In the genomic region with DNA sequence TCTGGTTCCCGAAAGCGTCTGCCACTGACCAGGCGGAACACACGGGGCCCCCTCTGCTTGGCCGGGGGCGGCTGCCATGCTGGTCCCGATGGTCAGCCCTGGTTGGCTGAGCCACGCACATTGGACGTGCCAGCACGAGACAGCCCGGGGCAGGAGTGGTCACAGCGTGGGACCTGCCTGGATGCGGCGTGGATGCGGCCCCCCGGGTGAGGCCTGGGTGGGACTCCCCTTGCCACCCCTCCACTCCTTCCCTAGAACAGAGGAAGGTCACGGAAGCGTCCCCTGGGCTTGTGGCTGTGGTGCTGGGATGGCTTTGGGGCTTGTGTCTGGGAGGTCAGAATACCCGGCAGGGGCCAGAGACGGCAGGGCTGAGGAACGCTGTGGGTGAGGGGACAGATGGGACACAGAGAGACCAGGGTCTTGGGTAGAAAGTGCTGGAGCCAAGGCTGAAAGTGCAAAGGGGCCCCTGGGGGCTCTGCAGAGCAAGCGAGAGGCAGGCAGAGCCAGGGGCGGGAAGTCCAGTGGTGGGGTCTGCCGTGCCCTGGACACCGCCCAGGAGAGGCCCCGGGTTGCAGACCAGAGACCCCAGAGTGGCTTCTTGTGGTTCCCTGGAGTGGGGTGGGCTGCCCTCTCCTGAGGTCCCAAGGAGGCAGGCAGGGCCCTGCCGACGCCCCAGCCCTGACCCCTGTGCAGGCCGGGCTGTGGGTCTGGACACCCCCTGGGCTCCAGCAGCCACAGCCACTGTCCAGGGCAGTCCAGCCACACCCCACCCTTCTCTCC, we compare ENCODE assay signal across 1 cellular context.
TF ChIP-seq lines count a peak whose summit lies in the region.

No MANE protein-coding gene starts in this region.

TF ChIP-seq in HepG2, 621 proteins besides CTCF, POLR2A, EP300 and RAD21:
- peak; percentile 34; the same call in 1 of the 2 replicates for TF ChIP-seq MTF2 (CRISPR knock-in tag; IDR thresholded peaks at IDR 0.05; ENCODE audit: borderline replicate concordance)
- no peak for TF ChIP-seq ZSCAN5A (CRISPR knock-in tag; IDR thresholded peaks at IDR 0.05; ENCODE audit: borderline replicate concordance)
- TF ChIP-seq, protein P1, sequence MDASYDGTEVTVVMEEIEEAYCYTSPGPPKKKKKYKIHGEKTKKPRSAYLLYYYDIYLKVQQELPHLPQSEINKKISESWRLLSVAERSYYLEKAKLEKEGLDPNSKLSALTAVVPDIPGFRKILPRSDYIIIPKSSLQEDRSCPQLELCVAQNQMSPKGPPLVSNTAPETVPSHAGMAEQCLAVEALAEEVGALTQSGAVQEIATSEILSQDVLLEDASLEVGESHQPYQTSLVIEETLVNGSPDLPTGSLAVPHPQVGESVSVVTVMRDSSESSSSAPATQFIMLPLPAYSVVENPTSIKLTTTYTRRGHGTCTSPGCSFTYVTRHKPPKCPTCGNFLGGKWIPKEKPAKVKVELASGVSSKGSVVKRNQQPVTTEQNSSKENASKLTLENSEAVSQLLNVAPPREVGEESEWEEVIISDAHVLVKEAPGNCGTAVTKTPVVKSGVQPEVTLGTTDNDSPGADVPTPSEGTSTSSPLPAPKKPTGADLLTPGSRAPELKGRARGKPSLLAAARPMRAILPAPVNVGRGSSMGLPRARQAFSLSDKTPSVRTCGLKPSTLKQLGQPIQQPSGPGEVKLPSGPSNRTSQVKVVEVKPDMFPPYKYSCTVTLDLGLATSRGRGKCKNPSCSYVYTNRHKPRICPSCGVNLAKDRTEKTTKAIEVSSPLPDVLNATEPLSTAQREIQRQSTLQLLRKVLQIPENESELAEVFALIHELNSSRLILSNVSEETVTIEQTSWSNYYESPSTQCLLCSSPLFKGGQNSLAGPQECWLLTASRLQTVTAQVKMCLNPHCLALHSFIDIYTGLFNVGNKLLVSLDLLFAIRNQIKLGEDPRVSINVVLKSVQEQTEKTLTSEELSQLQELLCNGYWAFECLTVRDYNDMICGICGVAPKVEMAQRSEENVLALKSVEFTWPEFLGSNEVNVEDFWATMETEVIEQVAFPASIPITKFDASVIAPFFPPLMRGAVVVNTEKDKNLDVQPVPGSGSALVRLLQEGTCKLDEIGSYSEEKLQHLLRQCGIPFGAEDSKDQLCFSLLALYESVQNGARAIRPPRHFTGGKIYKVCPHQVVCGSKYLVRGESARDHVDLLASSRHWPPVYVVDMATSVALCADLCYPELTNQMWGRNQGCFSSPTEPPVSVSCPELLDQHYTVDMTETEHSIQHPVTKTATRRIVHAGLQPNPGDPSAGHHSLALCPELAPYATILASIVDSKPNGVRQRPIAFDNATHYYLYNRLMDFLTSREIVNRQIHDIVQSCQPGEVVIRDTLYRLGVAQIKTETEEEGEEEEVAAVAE (CRISPR knock-in tag; IDR thresholded peaks at IDR 0.05; ENCODE audit: borderline replicate concordance): no peak
